In the genomic region with DNA sequence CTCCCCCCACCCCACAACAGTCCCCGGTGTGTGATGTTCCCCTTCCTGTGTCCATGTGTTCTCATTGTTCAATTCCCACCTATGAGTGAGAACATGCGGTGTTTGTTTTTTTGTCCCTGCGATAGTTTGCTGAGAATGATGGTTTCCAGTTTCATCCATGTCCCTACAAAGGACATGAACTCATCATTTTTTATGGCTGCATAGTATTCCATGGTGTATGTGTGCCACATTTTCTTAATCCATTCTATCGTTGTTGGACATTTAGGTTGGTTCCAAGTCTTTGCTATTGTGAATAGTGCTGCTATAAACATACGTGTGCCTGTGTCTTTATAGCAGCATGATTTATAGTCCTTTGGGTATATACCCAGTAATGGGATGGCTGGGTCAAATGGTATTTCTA, we compare ENCODE assay signal across 10 cellular contexts. TPM values are rescaled to one million over a fixed set of nuclear protein-coding genes. Genes with fewer than 3 reads are reported as not detected.
"Had no signal": no experiment of that assay in that cellular context is flagged by ENCODE, and none has a peak within 500 bp of the region (broad histone marks: within the 10 kb centered on the region; RNA-seq: fewer than 3 reads in every experiment).

No MANE protein-coding gene starts in this region.

RNA-seq across cellular contexts. Expression of gene SCIMP, which starts 17.1 kb away (rescaled TPM):
- total RNA-seq: activated CD4-positive, alpha-beta memory T cell treated with anti-CD3 and anti-CD28 coated beads for 36 hours; activated CD4-positive, alpha-beta memory T cell treated with anti-CD3 and anti-CD28 coated beads, Interleukin-2, amount 10 ng/mL, durations not matched to agents 7 days and 5 days; activated CD4-positive, alpha-beta T cell treated with anti-CD3 and anti-CD28 coated beads for 36 hours; activated CD4-positive, alpha-beta T cell treated with anti-CD3 and anti-CD28 coated beads, Interleukin-2, amount 10 ng/mL, durations not matched to agents 24 days and 14 days; activated CD4-positive, alpha-beta T cell treated with anti-CD3 and anti-CD28 coated beads, Interleukin-2, amount 10 ng/mL, durations not matched to agents 7 days and 5 days; activated CD8-positive, alpha-beta memory T cell treated with anti-CD3 and anti-CD28 coated beads, Interleukin-2, amount 10 ng/mL, durations not matched to agents 7 days and 5 days; activated CD8-positive, alpha-beta T cell treated with anti-CD3 and anti-CD28 coated beads, Interleukin-2, amount 10 ng/mL, durations not matched to agents 7 days and 5 days; T-helper 1 cell treated with Interleukin-12 subunit alpha and Interleukin-12 subunit beta and Interleukin-4 antibody, amounts not matched to agents 30 ng/mL and 1 ng/mL, for 36 hours; T-helper 2 cell treated with Interferon-gamma antibody and Interleukin-4, amounts not matched to agents 100 ng/mL and 5 ng/mL, for 36 hours; WTC11 had no signal
